Comparison of ENCODE assay signal across 9 cellular contexts in genomic region chr1:168082008-168082876, GRCh38. TPM values are rescaled to one million over a fixed set of nuclear protein-coding genes. Genes with fewer than 3 reads are reported as not detected.
DNase-seq lines count a peak whose midpoint lies in the region; ATAC-seq and TF ChIP-seq lines count a peak whose summit lies in the region.
"Had no signal": no experiment of that assay in that cellular context is flagged by ENCODE, and none has a peak within 500 bp of the region (broad histone marks: within the 10 kb centered on the region; RNA-seq: fewer than 3 reads in every experiment).

No MANE protein-coding gene starts in this region.

- intact Hi-C loops in HCT116 (cut with micrococcal nuclease) (loop anchor here (1.0 to 5.0 kb wide), 2 partner anchors 367 to 480 kb away; no protein-coding TSS in a partner anchor), tibial artery (cut with DNase I; ENCODE audit: low total_unique reads) (loop anchor here (10.0 kb wide), 3 partner anchors 63 to 357 kb away; partner anchors contain the start of gene MPZL1)

- TF ChIP-seq CTCF in GM10266 (IDR thresholded peaks at IDR 0.05; ENCODE audit: control insufficient read depth, insufficient read depth, low read depth, missing control alignments) (peak; percentile 95), HCT116 (IDR thresholded peaks at IDR 0.05 in 2 of 3, conservative IDR thresholded peaks at IDR 0.05 in 1 of 3; ENCODE audit: borderline replicate concordance in 1 of 3, insufficient read depth in 1 of 3, low read depth in 2 of 3, low read length in 2 of 3) (peak; percentile 67 to 95 (median 85)), RWPE2 (IDR thresholded peaks at IDR 0.05; ENCODE audit: poor library complexity, severe bottlenecking) (peak; percentile 88), osteoblast (IDR thresholded peaks at IDR 0.05; ENCODE audit: extremely low read depth, low read depth, low read length) (peak; percentile 98), tibial artery (IDR thresholded peaks at IDR 0.05) (peak; percentile 74 to 88)

- POLR2A ChIA-PET in HCT116 (lab: Charles Lee) = no interaction called here

- DNase-seq in GM10266 (ENCODE audit: extremely low spot score) = peak; percentile 79
- peak; percentile 43 for DNase-seq in HCT116 (ENCODE audit: low read depth, low spot score)
- peak; percentile 62 for DNase-seq in MG63
- DNase-seq in RWPE2 (ENCODE audit: low spot score) = no peak
- DNase-seq in activated T-helper 1 cell treated with anti-CD3 and anti-CD28 coated beads, Interleukin-2, amount 50 U/mL, for 16 hours (ENCODE audit: low read depth in 1 of 2, low spot score in 1 of 2) = peak; percentile 16 to 30
- DNase-seq in fibroblast of the conjunctiva (ENCODE audit: low read depth) = peak; percentile 63
- peak; percentile 88 for DNase-seq in osteoblast (ENCODE audit: insufficient read length, low spot score, missing footprints)
- peak; percentile 69 to 84 for DNase-seq in tibial artery

- H4K20me1 ChIP-seq in HCT116 (ENCODE audit: insufficient read depth) (no peaks in the 10 kb centered on the region), osteoblast (ENCODE audit: insufficient read depth, low read length) (peaks cover 9% of the 10 kb centered on the region)

- peak; percentile 93 for TF ChIP-seq RAD21 in HCT116 (IDR thresholded peaks at IDR 0.05; ENCODE audit: low read depth)

- CTCF ChIA-PET in HCT116 (lab: Charles Lee) = interaction anchor here (0.6 to 1.9 kb wide), 25 partner anchors 10 to 524 kb away, joined by 3 to 27 read pairs (median 5); partner anchors contain the start of genes DCAF6, MPC2 and MPZL1

- H3K4me2 ChIP-seq in HCT116 (ENCODE audit: low read length) (0 out of 2 replicates have a peak overlapping the region, but pooled peaks have one; percentile 18), osteoblast (ENCODE audit: insufficient read depth, low read length) (peak overlapping the region; percentile 26)

- H3K9me2 ChIP-seq in HCT116 (ENCODE audit: insufficient read depth) = no peaks in the 10 kb centered on the region

- H3K4me3 ChIP-seq in HCT116 (replicated peaks in 1 of 2; ENCODE audit: low read depth in 1 of 2, low read length in 2 of 2) (no peak overlapping the region), MG63 (no peak overlapping the region), RWPE2 (ENCODE audit: severe bottlenecking) (no peak overlapping the region), osteoblast (ENCODE audit: insufficient read depth, low read length) (no peak overlapping the region), tibial artery (no peak overlapping the region)
- H3K4me3 ChIP-seq: skin epidermis had no signal

- RAD21 ChIA-PET in HCT116 (lab: Charles Lee; ENCODE audit: low non-redundant PET in 1 of 2, low total read pairs in 2 of 2, uncharacterized antibody in 2 of 2, unreplicated experiment in 2 of 2) = interaction anchor here (0.5 to 1.4 kb wide), 5 partner anchors 10 to 482 kb away, joined by 3 to 7 read pairs (median 4); no protein-coding TSS in a partner anchor

- H2AFZ ChIP-seq in HCT116 (ENCODE audit: low read depth, low read length, poor library complexity, severe bottlenecking) (no peak overlapping the region), osteoblast (ENCODE audit: low read length) (no peak overlapping the region)

- H3K9me3 ChIP-seq in HCT116 (ENCODE audit: control insufficient read depth in 1 of 2, insufficient read depth in 1 of 2, low read depth in 1 of 2, low read length in 2 of 2) = no peaks in the 10 kb centered on the region
- H3K9me3 ChIP-seq in MG63 = no peaks in the 10 kb centered on the region
- H3K9me3 ChIP-seq in RWPE2 (ENCODE audit: severe bottlenecking) = no peaks in the 10 kb centered on the region
- no peaks in the 10 kb centered on the region for H3K9me3 ChIP-seq in osteoblast (ENCODE audit: low read depth, low read length)
- no peaks in the 10 kb centered on the region for H3K9me3 ChIP-seq in tibial artery

- no TSS peak for BruUV-seq in HCT116 (replicated peaks; lab: Mats Ljungman, UMichigan)

- H3K27me3 ChIP-seq in HCT116 (ENCODE audit: insufficient read depth, low read length) = no peaks in the 10 kb centered on the region
- no peaks in the 10 kb centered on the region for H3K27me3 ChIP-seq in MG63
- H3K27me3 ChIP-seq in RWPE2 (ENCODE audit: insufficient read depth, poor library complexity, severe bottlenecking) = no peaks in the 10 kb centered on the region
- H3K27me3 ChIP-seq in osteoblast (ENCODE audit: insufficient read depth, low read length) = no peaks in the 10 kb centered on the region
- no peaks in the 10 kb centered on the region for H3K27me3 ChIP-seq in tibial artery

- TF ChIP-seq POLR2A in HCT116 (IDR thresholded peaks at IDR 0.05; ENCODE audit: borderline replicate concordance, extremely low read depth, insufficient read depth, insufficient read length) = no peak

- peak; percentile 79 for ATAC-seq in HCT116
- peak; percentile 75 for ATAC-seq in RWPE2 (ENCODE audit: low read depth)

- H3K79me2 ChIP-seq in HCT116 (ENCODE audit: insufficient read depth, low read length) (no peaks in the 10 kb centered on the region), osteoblast (ENCODE audit: insufficient read depth, low read length) (no peaks in the 10 kb centered on the region)

- H3K4me1 ChIP-seq in HCT116 (ENCODE audit: control insufficient read depth in 1 of 2, insufficient read depth in 2 of 2, low read length in 2 of 2) = peaks cover 25 to 41% of the 10 kb centered on the region in 2 experiments
- H3K4me1 ChIP-seq in RWPE2 (ENCODE audit: insufficient read depth, poor library complexity, severe bottlenecking) = peaks cover 13% of the 10 kb centered on the region
- peaks cover 44% of the 10 kb centered on the region for H3K4me1 ChIP-seq in osteoblast (ENCODE audit: insufficient read depth, low read length)
- H3K4me1 ChIP-seq in tibial artery = peaks cover 0 to 39% (median 33%) of the 10 kb centered on the region in 4 donors

- no peaks in the 10 kb centered on the region for H3K36me3 ChIP-seq in HCT116 (ENCODE audit: control insufficient read depth in 1 of 2, insufficient read depth in 2 of 2, low read length in 2 of 2)
- peaks cover 27% of the 10 kb centered on the region for H3K36me3 ChIP-seq in MG63
- H3K36me3 ChIP-seq in RWPE2 (ENCODE audit: low read depth) = no peaks in the 10 kb centered on the region
- H3K36me3 ChIP-seq in osteoblast (ENCODE audit: insufficient read depth, low read length) = peaks cover 8% of the 10 kb centered on the region
- H3K36me3 ChIP-seq in tibial artery = peaks cover 5 to 28% (median 18%) of the 10 kb centered on the region in 3 donors

- H3K9ac ChIP-seq in HCT116 (ENCODE audit: low read length) = no peak overlapping the region

- H3K27ac ChIP-seq in HCT116 (ENCODE audit: low read depth, low read length) (no peak overlapping the region), RWPE2 (ENCODE audit: poor library complexity, severe bottlenecking) (peak overlapping the region; percentile 51), osteoblast (ENCODE audit: low read depth, low read length) (peak overlapping the region; percentile 98), tibial artery (peak overlapping the region; percentile 74 to 79)

TF ChIP-seq in HCT116, 20 proteins besides CTCF, POLR2A, EP300 and RAD21:
- TF ChIP-seq YY1 (IDR thresholded peaks at IDR 0.05; ENCODE audit: extremely low read depth, insufficient replicate concordance, low read depth, low read length) (peak; percentile 64), EZH2 (IDR thresholded peaks at IDR 0.05) (no peak), POLR2AphosphoS5 (IDR thresholded peaks at IDR 0.05; ENCODE audit: low read depth, low read length) (peak; percentile 22; the same call in 1 of the 2 replicates), CBX3 (IDR thresholded peaks at IDR 0.05; ENCODE audit: low read depth) (no peak), EGR1 (IDR thresholded peaks at IDR 0.05; ENCODE audit: low read depth) (no peak)

RNA-seq across cellular contexts. Expression of gene GPR161, which starts 54.5 kb away (rescaled TPM):
- total RNA-seq in HCT116 (2021; ENCODE audit: unreplicated experiment) = 13.7 TPM
- 10.9 and 12.1 TPM in 2 replicates for polyA plus RNA-seq in HCT116 (2012)
- 5.2 and 5.8 TPM in 2 replicates for total RNA-seq in MG63 (2014; rRNA removed; shearing (Covaris generic); ENCODE audit: low replicate concordance)
- 13.8 TPM in 2 replicates for total RNA-seq in osteoblast
